1 cellular context compared by ENCODE assay signal in the genomic region with DNA sequence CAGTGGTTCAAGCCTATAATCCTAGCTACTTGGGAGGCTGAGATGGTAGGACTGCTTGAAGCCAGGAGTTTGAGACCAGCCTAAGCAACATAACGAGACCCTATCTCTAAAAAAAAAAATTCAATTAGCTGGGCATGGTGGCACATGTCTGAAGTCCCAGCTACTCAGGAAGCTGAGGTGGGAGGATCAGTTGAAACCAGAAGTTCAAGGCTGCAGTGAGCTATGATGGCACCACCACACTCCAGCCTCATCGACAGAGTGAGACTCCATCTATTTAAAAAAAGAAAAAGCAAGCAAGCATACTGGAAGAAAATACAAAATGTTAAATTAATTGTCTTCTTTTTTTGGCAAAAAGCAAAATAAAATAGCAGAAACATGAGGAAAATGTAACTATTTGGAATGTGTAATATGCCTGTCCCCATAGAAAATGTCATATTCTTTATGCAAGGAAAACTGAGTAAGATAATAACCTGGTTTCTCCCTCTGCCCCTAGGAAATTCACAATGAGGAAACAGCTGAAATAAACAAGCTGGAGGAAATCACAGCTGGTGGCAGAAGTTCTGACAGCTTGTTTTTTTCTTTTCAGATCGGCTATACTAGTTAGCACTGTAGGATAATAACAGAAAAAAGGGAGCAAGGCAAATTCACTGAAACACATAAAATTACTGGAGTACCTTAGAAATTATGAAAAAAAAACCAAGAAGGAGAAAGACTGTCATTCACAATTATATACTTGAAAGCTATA.
TF ChIP-seq lines count a peak whose summit lies in the region.

No MANE protein-coding gene starts in this region.

TF ChIP-seq in HepG2, 621 proteins besides CTCF, POLR2A, EP300 and RAD21:
- TF ChIP-seq ZNF20 (CRISPR knock-in tag; IDR thresholded peaks at IDR 0.05) (no peak), JUND (CRISPR knock-in tag; IDR thresholded peaks at IDR 0.05) (no peak)
